In the genomic region with DNA sequence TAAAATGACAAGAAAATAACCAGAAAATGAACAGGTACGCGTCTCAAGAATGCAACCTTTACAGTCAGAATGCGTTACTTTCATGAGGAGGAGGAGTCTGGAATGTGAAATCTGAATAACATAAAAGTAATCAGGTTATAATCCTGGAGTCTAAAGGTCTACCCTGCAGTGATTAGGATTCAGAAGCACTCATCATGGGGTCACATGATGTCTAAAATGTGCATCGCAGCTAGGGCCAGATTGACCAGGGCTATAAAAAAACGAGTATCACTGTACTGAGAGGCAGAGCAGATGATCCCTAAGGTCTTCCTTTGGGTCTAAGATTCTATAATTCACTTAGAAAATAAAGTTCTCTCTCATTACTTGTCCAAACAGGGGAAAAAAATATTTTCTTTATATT, we compare ENCODE assay signal across 30 cellular contexts.
"Had no signal": no experiment of that assay in that cellular context is flagged by ENCODE, and none has a peak within 500 bp of the region (broad histone marks: within the 10 kb centered on the region; RNA-seq: fewer than 3 reads in every experiment).

No MANE protein-coding gene starts in this region.

- H3K9me3 ChIP-seq: ovary, psoas muscle, right lobe of liver, sigmoid colon, spleen, suprapubic skin, testis, tibial artery, transverse colon, upper lobe of right lung, uterus had no signal

- H3K4me3 ChIP-seq: neural progenitor cell, ovary, psoas muscle, right lobe of liver, sigmoid colon, smooth muscle cell, spleen, suprapubic skin, testis, tibial artery, transverse colon, upper lobe of right lung, uterus had no signal

- H3K36me3 ChIP-seq: neural progenitor cell, ovary, uterus had no signal

- H3K27ac ChIP-seq: neural progenitor cell, ovary, parathyroid adenoma, psoas muscle, right lobe of liver, sigmoid colon, spleen, suprapubic skin, testis, tibial artery, transverse colon, upper lobe of right lung, uterus had no signal

- H3K4me3 Mint-ChIP-seq: natural killer cell; nephron; neural progenitor cell; stimulated activated memory B cell treated with anti-CD40 and anti-IgM and Interleukin-4, amounts not matched to agents 10 μg/mL and 1 μg/mL and 100 μg/mL, for 72 hours; stimulated activated naive CD8-positive, alpha-beta T cell treated with anti-CD3 and anti-CD28 coated beads, Interleukin-15, amount 100 ng/mL, for 72 hours; type B pancreatic cell had no signal

- H2AFZ ChIP-seq: neural progenitor cell, parathyroid adenoma had no signal

- H3K4me1 ChIP-seq: neural progenitor cell, parathyroid adenoma, psoas muscle, right lobe of liver, sigmoid colon, suprapubic skin, testis, transverse colon, upper lobe of right lung, uterus had no signal

- H3K27ac Mint-ChIP-seq: natural killer cell; nephron; neural progenitor cell; progenitor cell of endocrine pancreas; stimulated activated memory B cell treated with anti-CD40 and anti-IgM and Interleukin-4, amounts not matched to agents 10 μg/mL and 1 μg/mL and 100 μg/mL, for 72 hours; stimulated activated naive CD8-positive, alpha-beta T cell treated with anti-CD3 and anti-CD28 coated beads, Interleukin-15, amount 100 ng/mL, for 72 hours; type B pancreatic cell had no signal

- H3K27me3 Mint-ChIP-seq: progenitor cell of endocrine pancreas; stimulated activated memory B cell treated with anti-CD40 and anti-IgM and Interleukin-4, amounts not matched to agents 10 μg/mL and 1 μg/mL and 100 μg/mL, for 72 hours; stimulated activated naive CD8-positive, alpha-beta T cell treated with anti-CD3 and anti-CD28 coated beads, Interleukin-15, amount 100 ng/mL, for 72 hours; type B pancreatic cell had no signal

- H3K27me3 ChIP-seq: neural progenitor cell, ovary, right lobe of liver, sigmoid colon, spleen, suprapubic skin, testis, tibial artery, transverse colon, upper lobe of right lung, uterus had no signal

- H3K79me2 ChIP-seq: parathyroid adenoma had no signal

- H3K4me1 Mint-ChIP-seq: neural progenitor cell had no signal

- ATAC-seq: natural killer cell; psoas muscle; right cardiac atrium; right lobe of liver; stimulated activated memory B cell treated with anti-CD40 and anti-IgM and Interleukin-4, amounts not matched to agents 10 μg/mL and 1 μg/mL and 100 μg/mL, for 72 hours; stimulated activated naive CD8-positive, alpha-beta T cell treated with anti-CD3 and anti-CD28 coated beads, Interleukin-15, amount 100 ng/mL, for 72 hours; stimulated activated naive CD8-positive, alpha-beta T cell treated with anti-CD3 and anti-CD28 coated beads, Interleukin-15, Interleukin-2, amounts not matched to agents 100 U/mL and 50 U/mL, for 24 hours; upper lobe of right lung had no signal

- H3K9me3 Mint-ChIP-seq: natural killer cell; nephron; neural progenitor cell; stimulated activated memory B cell treated with anti-CD40 and anti-IgM and Interleukin-4, amounts not matched to agents 10 μg/mL and 1 μg/mL and 100 μg/mL, for 72 hours; stimulated activated naive CD8-positive, alpha-beta T cell treated with anti-CD3 and anti-CD28 coated beads, Interleukin-15, amount 100 ng/mL, for 72 hours; type B pancreatic cell had no signal

- DNase-seq: natural killer cell; occipital lobe; ovary; psoas muscle; right cardiac atrium; right lobe of liver; sigmoid colon; spleen; stimulated activated CD4-positive, alpha-beta T cell treated with anti-CD3 and anti-CD28 coated beads, Interleukin-12 subunit alpha, Interleukin-12 subunit beta, amount 100 ng/mL, for 4 hours; stimulated activated CD4-positive, alpha-beta T cell treated with anti-CD3 and anti-CD28 coated beads, Interleukin-1b, Interleukin-23, amount 100 ng/mL, for 48 hours; stimulated activated CD4-positive, alpha-beta T cell treated with anti-CD3 and anti-CD28 coated beads, Interleukin-4, amount 100 ng/mL, for 1 hour; stimulated activated CD4-positive, alpha-beta T cell treated with anti-CD3 and anti-CD28 coated beads, Interleukin-4, amount 100 ng/mL, for 4 hours; stimulated activated CD8-positive, alpha-beta memory T cell treated with anti-CD3 and anti-CD28 coated beads, Interleukin-4, amount 100 ng/mL, for 48 hours; stimulated activated naive CD4-positive, alpha-beta T cell; stimulated activated naive CD8-positive, alpha-beta T cell treated with anti-CD3 and anti-CD28 coated beads, Interleukin-15, amount 100 ng/mL, for 72 hours; stimulated activated naive CD8-positive, alpha-beta T cell treated with anti-CD3 and anti-CD28 coated beads, Interleukin-15, Interleukin-2, amounts not matched to agents 100 U/mL and 50 U/mL, for 24 hours; substantia nigra; testis; tibial artery; transverse colon; upper lobe of right lung; uterus had no signal

- H3K4me2 ChIP-seq: neural progenitor cell, smooth muscle cell had no signal

- H3K9ac ChIP-seq: neural progenitor cell, parathyroid adenoma had no signal
